In genomic region chr18:32629990-32630389, GRCh38 we compare ENCODE assay signal across 16 cellular contexts.
DNase-seq lines count a peak whose midpoint lies in the region; ATAC-seq and TF ChIP-seq lines count a peak whose summit lies in the region.
"Had no signal": no experiment of that assay in that cellular context is flagged by ENCODE, and none has a peak within 500 bp of the region (broad histone marks: within the 10 kb centered on the region; RNA-seq: fewer than 3 reads in every experiment).

No MANE protein-coding gene starts in this region.

- H3K36me3 Mint-ChIP-seq in brain (no peaks in the 10 kb centered on the region), HFFc6 (ENCODE audit: low read depth) (0 out of 2 replicates have a peak, but pooled peaks cover 8% of the 10 kb centered on the region)
- H3K36me3 Mint-ChIP-seq: CD4-positive, alpha-beta memory T cell had no signal

- peak; percentile 46 for DNase-seq in RPMI8226
- peak; percentile 9 for DNase-seq in occipital lobe (lab: John Stamatoyannopoulos, UW)
- peak; percentile 21 for DNase-seq in testis
- DNase-seq in HFFc6: no peak
- no peak for DNase-seq in NCI-H446 treated with DMSO at 0.1 percent for 48 hours (lab: John Stamatoyannopoulos, UW)
- DNase-seq in gastrocnemius medialis: no peak
- DNase-seq: BE2C; CD4-positive, alpha-beta memory T cell; COR-L47; DND-41; GDM1; HCEC 1CT had no signal

- in situ Hi-C loops in gastrocnemius medialis (cut with MboI; ENCODE audit: low sequenced_read_pairs in 4 of 4): no loop called here

- H3K27ac ChIP-seq in testis: peak overlapping the region in 1 of 2 donors; percentile 11
- H3K27ac ChIP-seq in gastrocnemius medialis: no peak overlapping the region
- H3K27ac ChIP-seq: A549, C4-2B had no signal

- no peak for ATAC-seq in gastrocnemius medialis
- ATAC-seq: A549, HepG2 had no signal

- H3K9me3 Mint-ChIP-seq in brain: peaks cover 0 to 4% (median 0%) of the 10 kb centered on the region in 5 experiments
- peaks cover 51% of the 10 kb centered on the region for H3K9me3 Mint-ChIP-seq in HFFc6

- H3K9me3 ChIP-seq in testis (no peaks in the 10 kb centered on the region), gastrocnemius medialis (no peaks in the 10 kb centered on the region)
- H3K9me3 ChIP-seq: A549, BE2C had no signal

- H3K4me1 ChIP-seq in testis (no peaks in the 10 kb centered on the region), gastrocnemius medialis (no peaks in the 10 kb centered on the region)
- H3K4me1 ChIP-seq: A549, BE2C had no signal

- H3K27me3 Mint-ChIP-seq in brain (no peaks in the 10 kb centered on the region), HFFc6 (ENCODE audit: insufficient read depth) (peaks cover 1% of the 10 kb centered on the region; the same call in 1 of the 2 replicates)

- H3K36me3 ChIP-seq in testis (ENCODE audit: low read depth, missing control alignments): no peaks in the 10 kb centered on the region
- no peaks in the 10 kb centered on the region for H3K36me3 ChIP-seq in gastrocnemius medialis
- H3K36me3 ChIP-seq: BE2C had no signal

- no peak overlapping the region for H3K4me3 Mint-ChIP-seq in brain
- no peak overlapping the region for H3K4me3 Mint-ChIP-seq in HFFc6
- H3K4me3 Mint-ChIP-seq: CD4-positive, alpha-beta memory T cell had no signal

- TF ChIP-seq POLR2A in testis (IDR thresholded peaks at IDR 0.05): no peak
- TF ChIP-seq POLR2A in gastrocnemius medialis (IDR thresholded peaks at IDR 0.05): no peak

- TF ChIP-seq CTCF in brain (conservative IDR thresholded peaks at IDR 0.05) (no peak), testis (IDR thresholded peaks at IDR 0.05) (no peak), HFFc6 (IDR thresholded peaks at IDR 0.05) (no peak), gastrocnemius medialis (IDR thresholded peaks at IDR 0.05 in 4 of 5, conservative IDR thresholded peaks at IDR 0.05 in 1 of 5) (no peak)

- no peaks in the 10 kb centered on the region for H3K27me3 ChIP-seq in testis
- no peaks in the 10 kb centered on the region for H3K27me3 ChIP-seq in gastrocnemius medialis
- H3K27me3 ChIP-seq: BE2C had no signal

- H3K4me3 ChIP-seq in testis (no peak overlapping the region), gastrocnemius medialis (no peak overlapping the region)
- H3K4me3 ChIP-seq: A549 had no signal

- intact Hi-C loops in testis (cut with DNase I; ENCODE audit: low total_unique reads) (no loop called here), gastrocnemius medialis (cut with DNase I; ENCODE audit: low total_unique reads) (no loop called here)

- WGBS in testis, 2 donors: 38% methylated on average over 12 of the region's 12 CpGs

- peak overlapping the region in 3 of 5 experiments; percentile 7 to 96 (median 40) for H3K27ac Mint-ChIP-seq in brain
- no peak overlapping the region for H3K27ac Mint-ChIP-seq in HFFc6
- H3K27ac Mint-ChIP-seq: CD4-positive, alpha-beta memory T cell had no signal

- H3K4me1 Mint-ChIP-seq in brain (peaks cover 5% of the 10 kb centered on the region), HFFc6 (ENCODE audit: low read depth) (no peaks in the 10 kb centered on the region)
- H3K4me1 Mint-ChIP-seq: CD4-positive, alpha-beta memory T cell had no signal

Comparison
In these comparisons a context has a peak if more than half of its experiments do, and no peak if none do; other contexts are left out.
1. DNase-seq: peak in RPMI8226 (single experiment), occipital lobe (single experiment) and testis (single experiment); none in HFFc6 (single experiment), NCI-H446 treated with DMSO at 0.1 percent for 48 hours (single experiment) and gastrocnemius medialis (0 of 2).